Comparison of ENCODE assay signal across 9 cellular contexts in genomic region chr1:183048087-183049085, GRCh38. TPM values are rescaled to one million over a fixed set of nuclear protein-coding genes. Genes with fewer than 3 reads are reported as not detected.
DNase-seq lines count a peak whose midpoint lies in the region; ATAC-seq lines count a peak whose summit lies in the region.
"Had no signal": no experiment of that assay in that cellular context is flagged by ENCODE, and none has a peak within 500 bp of the region (broad histone marks: within the 10 kb centered on the region; RNA-seq: fewer than 3 reads in every experiment).

No MANE protein-coding gene starts in this region.

- peaks cover 0 to 9% of the 10 kb centered on the region in 2 donors for H3K36me3 Mint-ChIP-seq in naive B cell

- H3K27ac Mint-ChIP-seq in naive B cell: peak overlapping the region; percentile 74 to 95 (median 88)

- H3K9me3 Mint-ChIP-seq in naive B cell: no peaks in the 10 kb centered on the region

- H3K4me1 Mint-ChIP-seq in naive B cell: peaks cover 53 to 75% (median 72%) of the 10 kb centered on the region in 3 donors

- peak; percentile 100 for ATAC-seq in GM19035 (IDR thresholded peaks at IDR 0.05; ENCODE audit: unreplicated experiment)
- ATAC-seq in HG02571 (IDR thresholded peaks at IDR 0.05; ENCODE audit: unreplicated experiment): peak; percentile 98
- peak; percentile 100 for ATAC-seq in HG03460 (IDR thresholded peaks at IDR 0.05; ENCODE audit: unreplicated experiment)
- peak; percentile 99 for ATAC-seq in naive B cell (ENCODE audit: low read depth in 2 of 2)

- DNase-seq in naive B cell: peak; percentile 72
- no peak for DNase-seq in AML-193 (lab: John Stamatoyannopoulos, UW)
- DNase-seq in EL: no peak
- no peak for DNase-seq in T-helper 2 cell
- DNase-seq: naive thymus-derived CD8-positive, alpha-beta T cell; stimulated activated CD4-positive, alpha-beta T cell treated with anti-CD3 and anti-CD28 coated beads, Interleukin-4, amount 100 ng/mL, for 1 hour had no signal

- peak overlapping the region; percentile 1 to 87 (median 62) for H3K4me3 Mint-ChIP-seq in naive B cell
- H3K4me3 Mint-ChIP-seq: naive thymus-derived CD8-positive, alpha-beta T cell had no signal

- H3K27me3 Mint-ChIP-seq in naive B cell: no peaks in the 10 kb centered on the region

RNA-seq across cellular contexts. Expression of gene LAMC1, which starts 25.2 kb away (rescaled TPM):
- polyA plus RNA-seq in naive B cell (ENCODE audit: low read depth in 6 of 6): 10 to 100 TPM in 5 of 6 donors, 1 to 10 TPM in 1; 5.9 to 17.6 (median 13.5) TPM
- polyA plus RNA-seq: naive thymus-derived CD8-positive, alpha-beta T cell had no signal
